1 cellular context compared by ENCODE assay signal in the genomic region with DNA sequence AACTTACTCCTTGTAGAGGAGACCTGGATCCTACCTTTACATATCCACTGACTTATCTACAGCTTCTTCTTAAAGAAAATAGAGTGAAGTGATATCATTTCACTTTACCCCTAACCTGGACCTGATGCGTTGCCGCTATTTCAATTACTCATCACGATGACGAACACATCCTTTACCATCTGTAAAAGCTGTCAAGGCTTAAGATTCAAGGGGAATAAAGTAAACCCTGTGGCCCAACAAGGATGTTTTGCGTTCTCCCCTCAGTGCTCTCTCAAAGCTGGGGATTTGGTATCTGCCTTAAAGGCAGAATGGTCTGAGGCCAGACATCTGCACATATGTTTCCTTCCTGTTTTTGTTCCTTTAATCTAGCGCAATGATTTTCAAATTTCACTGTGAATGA.
TF ChIP-seq lines count a peak whose summit lies in the region.

No MANE protein-coding gene starts in this region.

TF ChIP-seq in GM12878, 131 proteins besides CTCF, POLR2A, EP300 and RAD21 (continued from another document):
- TF ChIP-seq, protein P1, sequence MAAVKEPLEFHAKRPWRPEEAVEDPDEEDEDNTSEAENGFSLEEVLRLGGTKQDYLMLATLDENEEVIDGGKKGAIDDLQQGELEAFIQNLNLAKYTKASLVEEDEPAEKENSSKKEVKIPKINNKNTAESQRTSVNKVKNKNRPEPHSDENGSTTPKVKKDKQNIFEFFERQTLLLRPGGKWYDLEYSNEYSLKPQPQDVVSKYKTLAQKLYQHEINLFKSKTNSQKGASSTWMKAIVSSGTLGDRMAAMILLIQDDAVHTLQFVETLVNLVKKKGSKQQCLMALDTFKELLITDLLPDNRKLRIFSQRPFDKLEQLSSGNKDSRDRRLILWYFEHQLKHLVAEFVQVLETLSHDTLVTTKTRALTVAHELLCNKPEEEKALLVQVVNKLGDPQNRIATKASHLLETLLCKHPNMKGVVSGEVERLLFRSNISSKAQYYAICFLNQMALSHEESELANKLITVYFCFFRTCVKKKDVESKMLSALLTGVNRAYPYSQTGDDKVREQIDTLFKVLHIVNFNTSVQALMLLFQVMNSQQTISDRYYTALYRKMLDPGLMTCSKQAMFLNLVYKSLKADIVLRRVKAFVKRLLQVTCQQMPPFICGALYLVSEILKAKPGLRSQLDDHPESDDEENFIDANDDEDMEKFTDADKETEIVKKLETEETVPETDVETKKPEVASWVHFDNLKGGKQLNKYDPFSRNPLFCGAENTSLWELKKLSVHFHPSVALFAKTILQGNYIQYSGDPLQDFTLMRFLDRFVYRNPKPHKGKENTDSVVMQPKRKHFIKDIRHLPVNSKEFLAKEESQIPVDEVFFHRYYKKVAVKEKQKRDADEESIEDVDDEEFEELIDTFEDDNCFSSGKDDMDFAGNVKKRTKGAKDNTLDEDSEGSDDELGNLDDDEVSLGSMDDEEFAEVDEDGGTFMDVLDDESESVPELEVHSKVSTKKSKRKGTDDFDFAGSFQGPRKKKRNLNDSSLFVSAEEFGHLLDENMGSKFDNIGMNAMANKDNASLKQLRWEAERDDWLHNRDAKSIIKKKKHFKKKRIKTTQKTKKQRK (IDR thresholded peaks at IDR 0.05; ENCODE audit: low read depth, low read length), result no peak
- TF ChIP-seq, protein P2, sequence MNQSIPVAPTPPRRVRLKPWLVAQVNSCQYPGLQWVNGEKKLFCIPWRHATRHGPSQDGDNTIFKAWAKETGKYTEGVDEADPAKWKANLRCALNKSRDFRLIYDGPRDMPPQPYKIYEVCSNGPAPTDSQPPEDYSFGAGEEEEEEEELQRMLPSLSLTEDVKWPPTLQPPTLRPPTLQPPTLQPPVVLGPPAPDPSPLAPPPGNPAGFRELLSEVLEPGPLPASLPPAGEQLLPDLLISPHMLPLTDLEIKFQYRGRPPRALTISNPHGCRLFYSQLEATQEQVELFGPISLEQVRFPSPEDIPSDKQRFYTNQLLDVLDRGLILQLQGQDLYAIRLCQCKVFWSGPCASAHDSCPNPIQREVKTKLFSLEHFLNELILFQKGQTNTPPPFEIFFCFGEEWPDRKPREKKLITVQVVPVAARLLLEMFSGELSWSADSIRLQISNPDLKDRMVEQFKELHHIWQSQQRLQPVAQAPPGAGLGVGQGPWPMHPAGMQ (IDR thresholded peaks at IDR 0.05; ENCODE audit: borderline replicate concordance), result no peak
- TF ChIP-seq ZNF274 (IDR thresholded peaks at IDR 0.05; ENCODE audit: insufficient read depth, insufficient read length) (no peak), ZNF207 (IDR thresholded peaks at IDR 0.05; ENCODE audit: borderline replicate concordance) (no peak), CBFB (IDR thresholded peaks at IDR 0.05; ENCODE audit: low read depth) (no peak), CEBPB (IDR thresholded peaks at IDR 0.05; ENCODE audit: borderline replicate concordance in 1 of 2, low read depth in 2 of 2, low read length in 2 of 2) (no peak), BRCA1 (IDR thresholded peaks at IDR 0.05; ENCODE audit: low read depth, low read length) (no peak), ATF7 (IDR thresholded peaks at IDR 0.05; ENCODE audit: low read depth) (no peak), KLF5 (IDR thresholded peaks at IDR 0.05; ENCODE audit: partially characterized antibody) (no peak), NFIC (IDR thresholded peaks at IDR 0.05; ENCODE audit: low read depth, low read length) (no peak)
